9 cellular contexts compared by ENCODE assay signal in genomic region chr2:189024861-189025618, GRCh38. TPM values are rescaled to one million over a fixed set of nuclear protein-coding genes. Genes with fewer than 3 reads are reported as not detected.
DNase-seq lines count a peak whose midpoint lies in the region; ATAC-seq and TF ChIP-seq lines count a peak whose summit lies in the region.
"Had no signal": no experiment of that assay in that cellular context is flagged by ENCODE, and none has a peak within 500 bp of the region (broad histone marks: within the 10 kb centered on the region; RNA-seq: fewer than 3 reads in every experiment).

No MANE protein-coding gene starts in this region.

- H3K4me3 ChIP-seq in sigmoid colon = no peak overlapping the region

- WGBS in sigmoid colon, 2 donors = 62 to 65% methylated on average over 4 of the region's 4 CpGs

- intact Hi-C loops in sigmoid colon (cut with DNase I) = no loop called here

- no peaks in the 10 kb centered on the region for H3K36me3 ChIP-seq in sigmoid colon

- no peak for TF ChIP-seq POLR2A in sigmoid colon (IDR thresholded peaks at IDR 0.05)

- no peaks in the 10 kb centered on the region for H3K9me3 ChIP-seq in sigmoid colon

- no peaks in the 10 kb centered on the region for H3K27me3 ChIP-seq in sigmoid colon

- DNase-seq in astrocyte of the hippocampus (ENCODE audit: low read depth, low spot score) (peak; percentile 14), sigmoid colon (no peak), foreskin melanocyte (no peak)
- DNase-seq in activated CD8-positive, alpha-beta memory T cell treated with anti-CD3 and anti-CD28 coated beads, Interleukin-2, amount 50 U/mL, for 48 hours = no peak
- no peak for DNase-seq in stimulated activated CD4-positive, alpha-beta T cell treated with anti-CD3 and anti-CD28 coated beads, Interleukin-15, amount 100 ng/mL, for 24 hours
- DNase-seq in activated CD4-positive, CD25-positive, alpha-beta regulatory T cell treated with anti-CD3 and anti-CD28 coated beads, Interleukin-2, amount 50 U/mL, for 72 hours = no peak
- DNase-seq: NCI-H226 had no signal

- TF ChIP-seq CTCF in sigmoid colon (IDR thresholded peaks at IDR 0.05) = no peak

- H3K4me1 ChIP-seq in sigmoid colon = peaks cover 0 to 9% (median 6%) of the 10 kb centered on the region in 4 donors

- peak overlapping the region; percentile 5 to 50 (median 18) for H3K27ac ChIP-seq in sigmoid colon

- peak; percentile 80 for ATAC-seq in GM18907 (IDR thresholded peaks at IDR 0.05; ENCODE audit: unreplicated experiment)
- peak; percentile 67 for ATAC-seq in HG03139 (IDR thresholded peaks at IDR 0.05; ENCODE audit: unreplicated experiment)

- no peak for TF ChIP-seq EP300 in sigmoid colon (IDR thresholded peaks at IDR 0.05)

RNA-seq across cellular contexts. Expression of gene COL3A1, which starts 50.9 kb away (rescaled TPM):
- 1,000 to 10,000 TPM in 1 of 4 donors, 100 to 1,000 TPM in 3; 183 to 1,567 (median 438) TPM for total RNA-seq in sigmoid colon
- polyA plus RNA-seq in sigmoid colon = 100 to 1,000 TPM in 1 of 3 donors, 10 to 100 TPM in 2; 29.1 to 294 (median 34.8) TPM
